Comparison of ENCODE assay signal across 28 cellular contexts in genomic region chr20:15600565-15600964, GRCh38.
"Had no signal": no experiment of that assay in that cellular context is flagged by ENCODE, and none has a peak within 500 bp of the region (broad histone marks: within the 10 kb centered on the region; RNA-seq: fewer than 3 reads in every experiment).

No MANE protein-coding gene starts in this region.

- H3K4me1 ChIP-seq: psoas muscle, spleen, suprapubic skin, testis, transverse colon, upper lobe of right lung, uterus had no signal

- DNase-seq: naive thymus-derived CD8-positive, alpha-beta T cell; nephron progenitor cell; nucleus accumbens; pancreas; posterior cingulate gyrus; psoas muscle; right cardiac atrium; spleen; stimulated activated CD4-positive, alpha-beta T cell treated with anti-CD3 and anti-CD28 coated beads, Interleukin-12 subunit alpha, Interleukin-12 subunit beta, amount 100 ng/mL, for 4 hours; stimulated activated CD4-positive, alpha-beta T cell treated with anti-CD3 and anti-CD28 coated beads, Interleukin-1b, Interleukin-23, amount 100 ng/mL, for 48 hours; stimulated activated CD4-positive, alpha-beta T cell treated with anti-CD3 and anti-CD28 coated beads, Interleukin-4, amount 100 ng/mL, for 1 hour; stimulated activated CD4-positive, alpha-beta T cell treated with anti-CD3 and anti-CD28 coated beads, Interleukin-4, amount 100 ng/mL, for 4 hours; stimulated activated CD8-positive, alpha-beta memory T cell treated with anti-CD3 and anti-CD28 coated beads, Interleukin-4, amount 100 ng/mL, for 48 hours; stimulated activated naive CD4-positive, alpha-beta T cell; stimulated activated naive CD8-positive, alpha-beta T cell treated with anti-CD3 and anti-CD28 coated beads, Interleukin-15, amount 100 ng/mL, for 72 hours; stimulated activated naive CD8-positive, alpha-beta T cell treated with anti-CD3 and anti-CD28 coated beads, Interleukin-15, Interleukin-2, amounts not matched to agents 100 U/mL and 50 U/mL, for 24 hours; testis; tibial artery; transverse colon; upper lobe of right lung; uterus had no signal

- H3K4me2 ChIP-seq: smooth muscle cell had no signal

- H3K36me3 ChIP-seq: neutrophil, pancreas, spleen, suprapubic skin, tibial artery, transverse colon, upper lobe of right lung, uterus had no signal

- ATAC-seq: naive thymus-derived CD8-positive, alpha-beta T cell; natural killer cell treated with Interleukin-12 subunit alpha and Interleukin-12 subunit beta and Interleukin-15 and Interleukin-18, amount 100 ng/mL, for 72 hours; pancreas; psoas muscle; right cardiac atrium; sciatic nerve; stimulated activated memory B cell treated with anti-CD40 and anti-IgM and Interleukin-4, amounts not matched to agents 10 μg/mL and 1 μg/mL and 100 μg/mL, for 72 hours; stimulated activated naive CD8-positive, alpha-beta T cell treated with anti-CD3 and anti-CD28 coated beads, Interleukin-15, amount 100 ng/mL, for 72 hours; stimulated activated naive CD8-positive, alpha-beta T cell treated with anti-CD3 and anti-CD28 coated beads, Interleukin-15, Interleukin-2, amounts not matched to agents 100 U/mL and 50 U/mL, for 24 hours; upper lobe of right lung had no signal

- H3K4me3 ChIP-seq: pancreas, psoas muscle, skin epidermis, smooth muscle cell, spleen, suprapubic skin, testis, tibial artery, transverse colon, upper lobe of right lung, uterus had no signal

- FAIRE-seq: pancreas had no signal

- H3K27me3 ChIP-seq: neutrophil, pancreas, spleen, suprapubic skin, testis, tibial artery, transverse colon, upper lobe of right lung, uterus had no signal

- H3K27ac ChIP-seq: neutrophil, pancreas, psoas muscle, skin epidermis, spleen, suprapubic skin, testis, tibial artery, transverse colon, upper lobe of right lung, uterus had no signal

- H3K9me3 ChIP-seq: neutrophil, pancreas, psoas muscle, spleen, suprapubic skin, testis, tibial artery, transverse colon, upper lobe of right lung, uterus had no signal
